Comparison of ENCODE assay signal across 31 cellular contexts in the genomic region with DNA sequence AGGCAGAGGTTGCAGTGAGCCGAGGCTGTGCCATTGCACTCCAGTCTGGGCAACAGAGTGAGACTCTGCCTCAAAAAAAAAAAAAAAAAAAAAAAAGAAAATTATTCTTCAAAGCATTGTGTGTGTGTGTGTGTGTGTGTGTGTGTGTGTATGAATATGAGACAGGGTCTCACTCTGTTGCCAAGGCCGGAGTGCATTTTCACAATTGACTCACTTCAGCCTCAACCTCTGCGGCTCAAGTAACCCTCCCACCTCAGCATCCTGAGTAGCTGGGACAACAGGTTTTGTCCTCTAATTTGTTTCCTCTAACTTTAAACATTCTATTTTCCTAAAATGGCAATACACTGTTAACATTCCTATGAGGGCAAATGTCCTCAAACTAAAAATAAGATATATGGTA. TPM values are rescaled to one million over a fixed set of nuclear protein-coding genes. Genes with fewer than 3 reads are reported as not detected.
"Had no signal": no experiment of that assay in that cellular context is flagged by ENCODE, and none has a peak within 500 bp of the region (broad histone marks: within the 10 kb centered on the region; RNA-seq: fewer than 3 reads in every experiment).

No MANE protein-coding gene starts in this region.

- H3K27ac ChIP-seq: foreskin keratinocyte, heart right ventricle, neural progenitor cell, right atrium auricular region, suprapubic skin, upper lobe of right lung, VCaP had no signal

- DNase-seq: activated CD4-positive, alpha-beta T cell treated with anti-CD3 and anti-CD28 coated beads for 48 hours; activated CD4-positive, alpha-beta T cell treated with anti-CD3 and anti-CD28 coated beads, Interleukin-2, amount 50 U/mL, for 48 hours; activated naive CD4-positive, alpha-beta T cell; activated naive CD8-positive, alpha-beta T cell treated with anti-CD3 and anti-CD28 coated beads, Interleukin-2, amount 10 ng/mL, durations not matched to agents 7 days and 5 days; activated T-cell treated with anti-CD3 and anti-CD28 coated beads, Interleukin-2, amount 50 U/mL, for 48 hours; caudate nucleus; endodermal cell; foreskin keratinocyte; heart right ventricle; midbrain; natural killer cell; occipital lobe; stimulated activated CD4-positive, alpha-beta T cell treated with anti-CD3 and anti-CD28 coated beads, Interleukin-1b, Interleukin-23, amount 100 ng/mL, for 48 hours; stimulated activated CD4-positive, alpha-beta T cell treated with anti-CD3 and anti-CD28 coated beads, Interleukin-4, amount 100 ng/mL, for 4 hours; stimulated activated CD8-positive, alpha-beta memory T cell treated with anti-CD3 and anti-CD28 coated beads, Interleukin-4, amount 100 ng/mL, for 48 hours; T-helper 9 cell; tibial artery; upper lobe of right lung had no signal

- H3K9me3 ChIP-seq: heart right ventricle, right atrium auricular region, suprapubic skin, tibial artery, upper lobe of right lung had no signal

- H3K36me3 ChIP-seq: heart right ventricle, neural progenitor cell, right atrium auricular region, suprapubic skin, tibial artery, upper lobe of right lung had no signal

- H3K27ac Mint-ChIP-seq: activated T-helper 2 cell treated with anti-CD3 and anti-CD28 coated beads, Interferon-gamma antibody, Interleukin-2, Interleukin-4, amounts not matched to agents 10 μg/mL and 5 μg/mL and 100 μg/mL, durations not matched to agents 14 hours and 24 hours and 36 hours; endodermal cell; natural killer cell; neural progenitor cell; stimulated activated memory B cell treated with anti-CD40 and anti-IgM and Interleukin-4, amounts not matched to agents 10 μg/mL and 1 μg/mL and 100 μg/mL, for 72 hours; T-helper 1 cell treated with Interleukin-12 subunit alpha and Interleukin-12 subunit beta and Interleukin-4 antibody, amounts not matched to agents 30 μg/mL and 1 μg/mL, for 36 hours had no signal

- H3K4me1 Mint-ChIP-seq: endodermal cell; neural progenitor cell; stimulated activated memory B cell treated with anti-CD40 and anti-IgM and Interleukin-4, amounts not matched to agents 10 μg/mL and 1 μg/mL and 100 μg/mL, for 72 hours had no signal

- H3K4me2 ChIP-seq: neural progenitor cell had no signal

- H3K36me3 Mint-ChIP-seq: activated naive CD8-positive, alpha-beta T cell treated with anti-CD3 and anti-CD28 coated beads, Interleukin-2, amount 10 ng/mL, durations not matched to agents 7 days and 5 days; natural killer cell; neural progenitor cell; stimulated activated memory B cell treated with anti-CD40 and anti-IgM and Interleukin-4, amounts not matched to agents 10 μg/mL and 1 μg/mL and 100 μg/mL, for 72 hours had no signal

- H3K4me3 Mint-ChIP-seq: endodermal cell; natural killer cell; neural progenitor cell; stimulated activated memory B cell treated with anti-CD40 and anti-IgM and Interleukin-4, amounts not matched to agents 10 μg/mL and 1 μg/mL and 100 μg/mL, for 72 hours; T-helper 1 cell treated with Interleukin-12 subunit alpha and Interleukin-12 subunit beta and Interleukin-4 antibody, amounts not matched to agents 30 μg/mL and 1 μg/mL, for 36 hours had no signal

- H3K4me1 ChIP-seq: heart right ventricle, neural progenitor cell, right atrium auricular region, suprapubic skin, upper lobe of right lung had no signal

- H3K4me3 ChIP-seq: heart right ventricle, neural progenitor cell, right atrium auricular region, smooth muscle cell, suprapubic skin, tibial artery, upper lobe of right lung had no signal

- H3K27me3 Mint-ChIP-seq: activated naive CD8-positive, alpha-beta T cell treated with anti-CD3 and anti-CD28 coated beads, Interleukin-2, amount 10 ng/mL, durations not matched to agents 7 days and 5 days; stimulated activated memory B cell treated with anti-CD40 and anti-IgM and Interleukin-4, amounts not matched to agents 10 μg/mL and 1 μg/mL and 100 μg/mL, for 72 hours had no signal

- H3K9me3 Mint-ChIP-seq: activated naive CD8-positive, alpha-beta T cell treated with anti-CD3 and anti-CD28 coated beads, Interleukin-2, amount 10 ng/mL, durations not matched to agents 7 days and 5 days; activated T-helper 2 cell treated with anti-CD3 and anti-CD28 coated beads, Interferon-gamma antibody, Interleukin-2, Interleukin-4, amounts not matched to agents 10 μg/mL and 5 μg/mL and 100 μg/mL, durations not matched to agents 14 hours and 24 hours and 36 hours; endodermal cell; natural killer cell; neural progenitor cell; stimulated activated memory B cell treated with anti-CD40 and anti-IgM and Interleukin-4, amounts not matched to agents 10 μg/mL and 1 μg/mL and 100 μg/mL, for 72 hours; T-helper 1 cell treated with Interleukin-12 subunit alpha and Interleukin-12 subunit beta and Interleukin-4 antibody, amounts not matched to agents 30 μg/mL and 1 μg/mL, for 36 hours had no signal

- H3K27me3 ChIP-seq: foreskin keratinocyte, heart right ventricle, neural progenitor cell, right atrium auricular region, suprapubic skin, tibial artery, upper lobe of right lung had no signal

RNA-seq across cellular contexts. Expression of a gene that starts 7.7 kb away (rescaled TPM):
- total RNA-seq: activated T-helper 2 cell treated with anti-CD3 and anti-CD28 coated beads, Interferon-gamma antibody, Interleukin-2, Interleukin-4, amounts not matched to agents 10 μg/mL and 5 μg/mL and 100 μg/mL, durations not matched to agents 14 hours and 24 hours and 36 hours; endodermal cell; esophagus mucosa; foreskin keratinocyte; glomerular endothelial cell; heart right ventricle; kidney epithelial cell; lower leg skin; natural killer cell; occipital lobe; pulmonary artery endothelial cell; right atrium auricular region; smooth muscle cell; suprapubic skin; upper lobe of right lung had no signal
